Comparison of ENCODE assay signal across 22 cellular contexts in genomic region chr9:89376741-89377140, GRCh38. TPM values are rescaled to one million over a fixed set of nuclear protein-coding genes. Genes with fewer than 3 reads are reported as not detected.
DNase-seq lines count a peak whose midpoint lies in the region; ATAC-seq, FAIRE-seq and TF ChIP-seq lines count a peak whose summit lies in the region.
"Had no signal": no experiment of that assay in that cellular context is flagged by ENCODE, and none has a peak within 500 bp of the region (broad histone marks: within the 10 kb centered on the region; RNA-seq: fewer than 3 reads in every experiment).

No MANE protein-coding gene starts in this region.

- H3K4me1 ChIP-seq in H1 (replicated peaks in 1 of 4; ENCODE audit: control insufficient read depth in 3 of 4, insufficient read depth in 4 of 4, low read length in 3 of 4) (no peaks in the 10 kb centered on the region), stomach (peaks cover 0 to 11% (median 3%) of the 10 kb centered on the region in 4 donors)
- H3K4me1 ChIP-seq: colonic mucosa, SJCRH30, tibial artery had no signal

- FAIRE-seq in H1 (lab: Jason Lieb, UNC) = no peak
- FAIRE-seq: endothelial cell of umbilical vein had no signal

- H3K4ac ChIP-seq in H1 (replicated peaks; ENCODE audit: insufficient read length, low read depth, low read length) = no peak overlapping the region

- ATAC-seq in activated B cell treated with CpG ODN at 0.5 μM for 24 hours (ENCODE audit: low read depth) (no peak), HG02884 (IDR thresholded peaks at IDR 0.05; ENCODE audit: unreplicated experiment) (no peak)
- ATAC-seq: PC-3 had no signal

- peaks cover 2 to 12% of the 10 kb centered on the region in 2 experiments for H4K20me1 ChIP-seq in H1 (replicated peaks in 1 of 2; ENCODE audit: control insufficient read depth in 1 of 2, insufficient read depth in 2 of 2, low read length in 2 of 2)

- no peaks in the 10 kb centered on the region for H3K79me2 ChIP-seq in H1 (ENCODE audit: control insufficient read depth in 1 of 2, insufficient read depth in 2 of 2, low read length in 2 of 2)

- H3K9me3 ChIP-seq in H1 (ENCODE audit: insufficient read depth in 2 of 2, low read depth in 1 of 2, low read length in 1 of 2) = no peaks in the 10 kb centered on the region
- H3K9me3 ChIP-seq in stomach = no peaks in the 10 kb centered on the region
- H3K9me3 ChIP-seq: colonic mucosa, MG63, SJCRH30, tibial artery had no signal

- no peak overlapping the region for H3K27ac ChIP-seq in H1 (ENCODE audit: low read depth, low read length)
- H3K27ac ChIP-seq in stomach = peak overlapping the region in 3 of 5 donors; percentile 19 to 67 (median 48)
- H3K27ac ChIP-seq: colonic mucosa, GM23248, SJCRH30, tibial artery had no signal

- no peak overlapping the region for H2AFZ ChIP-seq in H1 (ENCODE audit: low read length)
- H2AFZ ChIP-seq: GM23248 had no signal

- no peak overlapping the region for H2BK120ac ChIP-seq in H1 (replicated peaks; ENCODE audit: low read depth, low read length)

- no peak overlapping the region for H2BK15ac ChIP-seq in H1 (ENCODE audit: low read length)

- H3K4me3 Mint-ChIP-seq in activated T-cell treated with anti-CD3 and anti-CD28 coated beads, Interleukin-2, amount 50 U/mL, for 24 hours = no peak overlapping the region
- no peak overlapping the region for H3K4me3 Mint-ChIP-seq in activated B cell treated with CpG ODN at 0.5 μM for 24 hours

- TF ChIP-seq CTCF in activated B cell treated with CpG ODN at 0.5 μM for 24 hours (IDR thresholded peaks at IDR 0.05) (no peak), H1 (IDR thresholded peaks at IDR 0.05; ENCODE audit: control extremely low read depth in 1 of 3, insufficient read depth in 1 of 3, low read depth in 1 of 3, low read length in 3 of 3) (no peak), stomach (IDR thresholded peaks at IDR 0.05) (no peak)

- H3K9me3 Mint-ChIP-seq in activated T-cell treated with anti-CD3 and anti-CD28 coated beads, Interleukin-2, amount 50 U/mL, for 24 hours = no peaks in the 10 kb centered on the region
- no peaks in the 10 kb centered on the region for H3K9me3 Mint-ChIP-seq in activated B cell treated with CpG ODN at 0.5 μM for 24 hours

- no peak overlapping the region for H3K14ac ChIP-seq in H1 (ENCODE audit: insufficient read length)

- TF ChIP-seq EP300 in H1 (IDR thresholded peaks at IDR 0.05; ENCODE audit: borderline replicate concordance in 1 of 2, low read depth in 2 of 2, low read length in 2 of 2) (no peak), stomach (IDR thresholded peaks at IDR 0.05) (no peak)

- intact Hi-C loops in activated B cell treated with CpG ODN at 0.5 μM for 24 hours (cut with micrococcal nuclease) (loop anchor here (5.0 kb wide), 1 partner anchor 51 kb away; no protein-coding TSS in a partner anchor), stomach (cut with DNase I; ENCODE audit: low total_unique reads) (no loop called here)

- no peak for TF ChIP-seq RAD21 in H1 (IDR thresholded peaks at IDR 0.05 in 1 of 2, conservative IDR thresholded peaks at IDR 0.05 in 1 of 2; ENCODE audit: low read depth in 2 of 2, low read length in 2 of 2)

- CTCF ChIA-PET in activated B cell treated with CpG ODN at 0.5 μM for 24 hours (lab: Charles Lee) = interaction anchor here (1.0 kb wide), 1 partner anchor 172 kb away, joined by 5 read pairs; no protein-coding TSS in a partner anchor
- CTCF ChIA-PET in H1 (lab: Charles Lee; ENCODE audit: partially characterized antibody) = no interaction called here

- no peak overlapping the region for H3K56ac ChIP-seq in H1 (replicated peaks; ENCODE audit: insufficient read length, low read depth, low read length)

- H4K5ac ChIP-seq in H1 (ENCODE audit: insufficient read length, low read depth, low read length) = no peak overlapping the region

- H3K4me3 ChIP-seq in H1 (ENCODE audit: extremely low read depth in 1 of 4, insufficient read depth in 2 of 4, low read depth in 3 of 4, low read length in 4 of 4) (no peak overlapping the region), stomach (no peak overlapping the region)
- H3K4me3 ChIP-seq: colonic mucosa, GM23248, MG63, SJCRH30, tibial artery had no signal

- H2BK12ac ChIP-seq in H1 (ENCODE audit: low read depth, low read length) = no peak overlapping the region

- H3K9ac ChIP-seq in H1 (replicated peaks in 1 of 4; ENCODE audit: extremely low read depth in 1 of 4, low read depth in 3 of 4, low read length in 3 of 4) = no peak overlapping the region
- H3K9ac ChIP-seq: GM23248 had no signal

- H2BK5ac ChIP-seq in H1 (ENCODE audit: low read depth, low read length) = no peak overlapping the region

- WGBS in H1 (ENCODE audit: extremely low coverage in 1 of 2, insufficient coverage in 1 of 2, insufficient read length in 1 of 2, insufficient replicate concordance in 2 of 2, low coverage in 1 of 2, low lambda C conversion rate in 2 of 2, missing lambda C conversion rate in 1 of 2), 2 experiments = 97% methylated on average over 12 of the region's 12 CpGs; no CpG with 5 or more reads in 1 of the 2 experiments
- WGBS in stomach, 5 donors = 80 to 93% (median 86%) methylated on average over 11 to 12 of the region's 12 CpGs

- no peak for DNase-seq in activated T-cell treated with anti-CD3 and anti-CD28 coated beads, Interleukin-2, amount 50 U/mL, for 24 hours
- no peak for DNase-seq in activated T-cell treated with anti-CD3 and anti-CD28 coated beads, Interleukin-2, amount 50 U/mL, for 48 hours
- no peak for DNase-seq in activated B cell treated with CpG ODN at 0.5 μM for 24 hours
- no peak for DNase-seq in H1 (ENCODE audit: low read depth in 1 of 2, low spot score in 2 of 2)
- DNase-seq in stomach = no peak
- no peak for DNase-seq in effector CD4-positive, alpha-beta T cell
- no peak for DNase-seq in activated CD4-positive, CD25-positive, alpha-beta regulatory T cell treated with anti-CD3 and anti-CD28 coated beads, Interleukin-2, amount 50 U/mL, for 72 hours
- DNase-seq: activated CD4-positive, alpha-beta T cell treated with anti-CD3 and anti-CD28 coated beads, Interleukin-2, amount 50 U/mL, for 48 hours; activated effector memory CD4-positive, alpha-beta T cell treated with Interleukin-2 at 50 U/mL for 16 hours; colonic mucosa; GM23248; mesenchymal stem cell; MG63; NCI-H1436 treated with DMSO at 0.1 percent for 48 hours; NCI-H2171 treated with DMSO at 0.1 percent for 48 hours; NCI-H82; PC-3; SJCRH30; T1000; tibial artery had no signal

- H3K18ac ChIP-seq in H1 (ENCODE audit: extremely low read depth, low read length) = no peak overlapping the region

- no peak overlapping the region for H3K4me2 ChIP-seq in H1 (ENCODE audit: insufficient read depth in 1 of 2, low read depth in 2 of 2, low read length in 2 of 2)

- POLR2A ChIA-PET in activated B cell treated with CpG ODN at 0.5 μM for 24 hours (lab: Charles Lee) = interaction anchor here (2.3 kb wide), 1 partner anchor 172 kb away, joined by 6 read pairs; no protein-coding TSS in a partner anchor
- POLR2A ChIA-PET in H1 (lab: Charles Lee; ENCODE audit: partially characterized antibody) = no interaction called here

- H3K79me1 ChIP-seq in H1 (ENCODE audit: low read depth, low read length) = no peaks in the 10 kb centered on the region

- peaks cover 6% of the 10 kb centered on the region; the same call in 1 of the 2 replicates for H3K23me2 ChIP-seq in H1 (ENCODE audit: low read depth, low read length)

- peak overlapping the region; percentile 45; the same call in 1 of the 2 replicates for H4K8ac ChIP-seq in H1 (ENCODE audit: extremely low read depth, insufficient read depth, low read length)

- no peaks in the 10 kb centered on the region for H3K27me3 Mint-ChIP-seq in activated T-cell treated with anti-CD3 and anti-CD28 coated beads, Interleukin-2, amount 50 U/mL, for 24 hours
- no peaks in the 10 kb centered on the region for H3K27me3 Mint-ChIP-seq in activated B cell treated with CpG ODN at 0.5 μM for 24 hours

- H3K23ac ChIP-seq in H1 (ENCODE audit: insufficient read length) = no peak overlapping the region

- H2BK20ac ChIP-seq in H1 (ENCODE audit: low read length) = no peak overlapping the region

- TF ChIP-seq POLR2A in H1 (IDR thresholded peaks at IDR 0.05; ENCODE audit: control extremely low read depth in 1 of 2, low read depth in 2 of 2, low read length in 2 of 2) (no peak), stomach (IDR thresholded peaks at IDR 0.05) (no peak)

- H2AK5ac ChIP-seq in H1 (ENCODE audit: low read depth, low read length) = no peak overlapping the region

- H3K27ac Mint-ChIP-seq in activated T-cell treated with anti-CD3 and anti-CD28 coated beads, Interleukin-2, amount 50 U/mL, for 24 hours = peak overlapping the region; percentile 94
- H3K27ac Mint-ChIP-seq in activated B cell treated with CpG ODN at 0.5 μM for 24 hours = peak overlapping the region; percentile 59

- peaks cover 66% of the 10 kb centered on the region for H3K4me1 Mint-ChIP-seq in activated T-cell treated with anti-CD3 and anti-CD28 coated beads, Interleukin-2, amount 50 U/mL, for 24 hours (ENCODE audit: low read depth)
- H3K4me1 Mint-ChIP-seq in activated B cell treated with CpG ODN at 0.5 μM for 24 hours = peaks cover 31% of the 10 kb centered on the region

- H4K91ac ChIP-seq in H1 (replicated peaks; ENCODE audit: insufficient read length, low read length) = no peak overlapping the region

- H3K27me3 ChIP-seq in H1 (replicated peaks in 1 of 4; ENCODE audit: control insufficient read depth in 3 of 4, extremely low read depth in 1 of 4, insufficient read depth in 3 of 4, low read length in 3 of 4) = no peaks in the 10 kb centered on the region
- no peaks in the 10 kb centered on the region for H3K27me3 ChIP-seq in stomach
- H3K27me3 ChIP-seq: colonic mucosa, MG63, tibial artery had no signal

- H3K36me3 ChIP-seq in H1 (ENCODE audit: control insufficient read depth in 2 of 4, insufficient read depth in 4 of 4, low read length in 3 of 4) = peaks cover 4 to 16% (median 7%) of the 10 kb centered on the region in 4 experiments; a peak in 6 of 8 replicates
- H3K36me3 ChIP-seq in stomach = peaks cover 21 to 58% (median 49%) of the 10 kb centered on the region in 4 donors
- H3K36me3 ChIP-seq: colonic mucosa, MG63, SJCRH30 had no signal

- peaks cover 71% of the 10 kb centered on the region for H3K36me3 Mint-ChIP-seq in activated T-cell treated with anti-CD3 and anti-CD28 coated beads, Interleukin-2, amount 50 U/mL, for 24 hours (ENCODE audit: low read depth)
- peaks cover 50% of the 10 kb centered on the region for H3K36me3 Mint-ChIP-seq in activated B cell treated with CpG ODN at 0.5 μM for 24 hours (ENCODE audit: low read depth)

RNA-seq across cellular contexts. Expression of gene SECISBP2, which starts 58.4 kb away (rescaled TPM):
- total RNA-seq in activated B cell treated with CpG ODN at 0.5 μM for 24 hours = 81.5 and 97.1 TPM in 2 replicates
- total RNA-seq in H1 (2021; fragmentation: NEBNext Ultra II Directional; extraction: Animal tissue kit (Norgen Biotek cat#: 25700)) = 58.4 and 61.7 TPM in 2 replicates
- polyA plus RNA-seq in H1 (2011; rRNA removed) = 36.4 and 39.0 TPM in 2 replicates
- 58.9 TPM for polyA plus RNA-seq in H1 (2011; cell fraction: cytosol; rRNA removed)
- polyA plus RNA-seq in H1 (2011; cell fraction: nucleus; rRNA removed) = 117 TPM
- 44.2 to 55.7 TPM (median 51.3 TPM) in 4 replicates for polyA plus RNA-seq in H1 (2012, experiment 1 of 2)
- polyA plus RNA-seq in H1 (2012, experiment 2 of 2) = 4.2 TPM
- polyA plus RNA-seq in H1 (2013, experiment 1 of 2) = 75.9 TPM
- polyA plus RNA-seq in H1 (2013, experiment 2 of 2) = 69.4 TPM
- 55.7 and 61.5 TPM in 2 replicates for polyA minus RNA-seq in H1 (2011; rRNA and poly(A)+ RNA removed)
- 26.3 TPM for polyA minus RNA-seq in H1 (2011; cell fraction: cytosol; rRNA and poly(A)+ RNA removed)
- 111 TPM for polyA minus RNA-seq in H1 (2011; cell fraction: nucleus; rRNA and poly(A)+ RNA removed)
- total RNA-seq in stomach = 100 to 1,000 TPM in 2 of 5 donors, 10 to 100 TPM in 3; 56.8 to 136 (median 86.6) TPM
- polyA plus RNA-seq in stomach = 10 to 100 TPM; 18.1 to 19.6 (median 18.5) TPM
